In genomic region chr3:68977486-68978167, GRCh38 we compare ENCODE assay signal across 31 cellular contexts.
"Had no signal": no experiment of that assay in that cellular context is flagged by ENCODE, and none has a peak within 500 bp of the region (broad histone marks: within the 10 kb centered on the region; RNA-seq: fewer than 3 reads in every experiment).

No MANE protein-coding gene starts in this region.

- H3K4me3 ChIP-seq: SJCRH30, SK-N-MC had no signal

- H3K9me3 Mint-ChIP-seq: activated CD4-positive, alpha-beta T cell treated with anti-CD3 and anti-CD28 coated beads, Interleukin-2, amount 10 ng/mL, durations not matched to agents 7 days and 5 days; activated naive CD4-positive, alpha-beta T cell treated with anti-CD3 and anti-CD28 coated beads, Interleukin-2, amount 50 U/mL, for 24 hours; activated naive CD8-positive, alpha-beta T cell treated with anti-CD3 and anti-CD28 coated beads, Interleukin-2, amount 10 ng/mL, durations not matched to agents 7 days and 5 days; activated T-cell treated with anti-CD3 and anti-CD28 coated beads, Interleukin-2, amount 50 U/mL, for 24 hours; activated T-helper 2 cell treated with anti-CD3 and anti-CD28 coated beads, Interferon-gamma antibody, Interleukin-2, Interleukin-4, amounts not matched to agents 10 μg/mL and 5 μg/mL and 100 μg/mL, durations not matched to agents 14 hours and 24 hours and 36 hours; brain; T-helper 1 cell treated with Interleukin-12 subunit alpha and Interleukin-12 subunit beta and Interleukin-4 antibody, amounts not matched to agents 30 μg/mL and 1 μg/mL, for 36 hours; T-helper 2 cell treated with Interferon-gamma antibody and Interleukin-4, amounts not matched to agents 5 μg/mL and 100 μg/mL, for 36 hours; WTC11 had no signal

- H3K27me3 Mint-ChIP-seq: activated CD4-positive, alpha-beta T cell treated with anti-CD3 and anti-CD28 coated beads for 36 hours; activated CD4-positive, alpha-beta T cell treated with anti-CD3 and anti-CD28 coated beads, Interleukin-2, amount 10 ng/mL, durations not matched to agents 7 days and 5 days; activated naive CD4-positive, alpha-beta T cell treated with anti-CD3 and anti-CD28 coated beads, Interleukin-2, amount 50 U/mL, for 24 hours; activated naive CD8-positive, alpha-beta T cell treated with anti-CD3 and anti-CD28 coated beads, Interleukin-2, amount 10 ng/mL, durations not matched to agents 7 days and 5 days; activated T-cell treated with anti-CD3 and anti-CD28 coated beads, Interleukin-2, amount 50 U/mL, for 24 hours; brain had no signal

- H3K4me3 Mint-ChIP-seq: activated CD4-positive, alpha-beta T cell treated with anti-CD3 and anti-CD28 coated beads for 36 hours; activated CD4-positive, alpha-beta T cell treated with anti-CD3 and anti-CD28 coated beads, Interleukin-2, amount 10 ng/mL, durations not matched to agents 7 days and 5 days; activated CD8-positive, alpha-beta T cell treated with anti-CD3 and anti-CD28 coated beads, Interleukin-2, amount 10 ng/mL, durations not matched to agents 7 days and 5 days; activated naive CD4-positive, alpha-beta T cell treated with anti-CD3 and anti-CD28 coated beads, Interleukin-2, amount 50 U/mL, for 24 hours; activated naive CD8-positive, alpha-beta T cell treated with anti-CD3 and anti-CD28 coated beads, Interleukin-2, amount 10 ng/mL, durations not matched to agents 7 days and 5 days; activated T-cell treated with anti-CD3 and anti-CD28 coated beads, Interleukin-2, amount 50 U/mL, for 24 hours; brain; T-helper 1 cell treated with Interleukin-12 subunit alpha and Interleukin-12 subunit beta and Interleukin-4 antibody, amounts not matched to agents 30 μg/mL and 1 μg/mL, for 36 hours; T-helper 2 cell treated with Interferon-gamma antibody and Interleukin-4, amounts not matched to agents 5 μg/mL and 100 μg/mL, for 36 hours; WTC11 had no signal

- ATAC-seq: activated CD4-positive, alpha-beta T cell treated with anti-CD3 and anti-CD28 coated beads for 36 hours; activated CD4-positive, CD25-positive, alpha-beta regulatory T cell treated with anti-CD3 and anti-CD28 coated beads, Interleukin-2, amount 50 U/mL, for 24 hours; activated CD8-positive, alpha-beta T cell treated with anti-CD3 and anti-CD28 coated beads, Interleukin-2, amount 10 ng/mL, durations not matched to agents 7 days and 5 days; WTC11 had no signal

- H3K4me1 Mint-ChIP-seq: activated CD4-positive, alpha-beta T cell treated with anti-CD3 and anti-CD28 coated beads for 36 hours; activated CD4-positive, alpha-beta T cell treated with anti-CD3 and anti-CD28 coated beads, Interleukin-2, amount 10 ng/mL, durations not matched to agents 7 days and 5 days; activated naive CD4-positive, alpha-beta T cell treated with anti-CD3 and anti-CD28 coated beads, Interleukin-2, amount 50 U/mL, for 24 hours; activated naive CD8-positive, alpha-beta T cell treated with anti-CD3 and anti-CD28 coated beads, Interleukin-2, amount 10 ng/mL, durations not matched to agents 7 days and 5 days; brain had no signal

- H3K27ac Mint-ChIP-seq: activated CD4-positive, alpha-beta T cell treated with anti-CD3 and anti-CD28 coated beads for 36 hours; activated CD4-positive, alpha-beta T cell treated with anti-CD3 and anti-CD28 coated beads, Interleukin-2, amount 10 ng/mL, durations not matched to agents 7 days and 5 days; activated CD8-positive, alpha-beta T cell treated with anti-CD3 and anti-CD28 coated beads, Interleukin-2, amount 10 ng/mL, durations not matched to agents 7 days and 5 days; activated naive CD4-positive, alpha-beta T cell treated with anti-CD3 and anti-CD28 coated beads, Interleukin-2, amount 50 U/mL, for 24 hours; activated naive CD8-positive, alpha-beta T cell treated with anti-CD3 and anti-CD28 coated beads, Interleukin-2, amount 10 ng/mL, durations not matched to agents 7 days and 5 days; activated T-cell treated with anti-CD3 and anti-CD28 coated beads, Interleukin-2, amount 50 U/mL, for 24 hours; activated T-helper 2 cell treated with anti-CD3 and anti-CD28 coated beads, Interferon-gamma antibody, Interleukin-2, Interleukin-4, amounts not matched to agents 10 μg/mL and 5 μg/mL and 100 μg/mL, durations not matched to agents 14 hours and 24 hours and 36 hours; brain; T-helper 1 cell treated with Interleukin-12 subunit alpha and Interleukin-12 subunit beta and Interleukin-4 antibody, amounts not matched to agents 30 μg/mL and 1 μg/mL, for 36 hours; T-helper 2 cell treated with Interferon-gamma antibody and Interleukin-4, amounts not matched to agents 5 μg/mL and 100 μg/mL, for 36 hours; WTC11 had no signal

- DNase-seq: activated CD4-positive, alpha-beta T cell treated with anti-CD3 and anti-CD28 coated beads for 36 hours; activated CD4-positive, alpha-beta T cell treated with anti-CD3 and anti-CD28 coated beads, Interleukin-2, amount 10 ng/mL, durations not matched to agents 7 days and 5 days; activated CD4-positive, alpha-beta T cell treated with anti-CD3 and anti-CD28 coated beads, Interleukin-2, amount 50 U/mL, for 48 hours; activated CD8-positive, alpha-beta T cell treated with anti-CD3 and anti-CD28 coated beads, Interleukin-2, amount 10 ng/mL, durations not matched to agents 7 days and 5 days; activated gamma-delta T cell; activated naive CD4-positive, alpha-beta T cell treated with Interleukin-2 at 50 U/mL for 16 hours; activated naive CD8-positive, alpha-beta T cell treated with anti-CD3 and anti-CD28 coated beads, Interleukin-2, amount 10 ng/mL, durations not matched to agents 7 days and 5 days; activated T-cell treated with anti-CD3 and anti-CD28 coated beads, Interleukin-2, amount 50 U/mL, for 24 hours; caudate nucleus; MM.1S; NCI-H1105 treated with DMSO at 0.1 percent for 48 hours; NCI-H1436; NCI-H1694; NCI-H1930; NCI-H2081 treated with DMSO at 0.1 percent for 48 hours; NCI-H226; NCI-H446 treated with DMSO at 0.1 percent for 48 hours; NCI-H524 treated with DMSO at 0.1 percent for 48 hours; NCI-H748 treated with DMSO at 0.1 percent for 48 hours; NK-92 treated with Interleukin-12 subunit alpha and Interleukin-12 subunit beta, amount 100 ng/mL, for 24 hours; OCI-M1; SHP77; SJCRH30 had no signal
